In genomic region chr9:130451004-130451390, GRCh38 we compare ENCODE assay signal across 11 cellular contexts. TPM values are rescaled to one million over a fixed set of nuclear protein-coding genes. Genes with fewer than 3 reads are reported as not detected.
DNase-seq lines count a peak whose midpoint lies in the region; ATAC-seq, FAIRE-seq and TF ChIP-seq lines count a peak whose summit lies in the region.
"Had no signal": no experiment of that assay in that cellular context is flagged by ENCODE, and none has a peak within 500 bp of the region (broad histone marks: within the 10 kb centered on the region; RNA-seq: fewer than 3 reads in every experiment).

No MANE protein-coding gene starts in this region.

- 32% methylated on average over 11 of the region's 14 CpGs for WGBS in HepG2 (ENCODE audit: low lambda C conversion rate)

- intact Hi-C loops in left ventricle myocardium inferior (cut with micrococcal nuclease), result no loop called here
- intact Hi-C loops in left ventricle myocardium superior (cut with micrococcal nuclease), result no loop called here
- intact Hi-C loops in HepG2 (cut with micrococcal nuclease; ENCODE audit: unreplicated experiment), result loop anchor here (2.0 to 10.0 kb wide), 3 partner anchors 18 to 391 kb away; no protein-coding TSS in a partner anchor
- intact Hi-C loops in gastrocnemius medialis (cut with DNase I; ENCODE audit: low total_unique reads), result no loop called here
- intact Hi-C loops in CD14-positive monocyte (cut with micrococcal nuclease), result no loop called here
- intact Hi-C loops in Calu3 (cut with micrococcal nuclease; ENCODE audit: unreplicated experiment), result no loop called here

- H3K4me3 ChIP-seq in left ventricle myocardium inferior (peak overlapping the region; percentile 5), HepG2 (replicated peaks in 1 of 3; ENCODE audit: insufficient read depth in 1 of 3, low read depth in 2 of 3, low read length in 3 of 3) (peak overlapping the region in 1 of 3 experiments; percentile 53; a peak in 2 of 6 replicates), gastrocnemius medialis (no peak overlapping the region)

- H3K4me1 Mint-ChIP-seq in CD14-positive monocyte (peaks cover 18% of the 10 kb centered on the region), Calu3 (ENCODE audit: low read depth, unreplicated experiment) (peaks cover 9% of the 10 kb centered on the region)

- no peak for TF ChIP-seq EP300 in HepG2 (IDR thresholded peaks at IDR 0.05; ENCODE audit: low read depth in 2 of 2, low read length in 2 of 2)
- no peak for TF ChIP-seq EP300 in HepG2 (CRISPR knock-in tag; IDR thresholded peaks at IDR 0.05; ENCODE audit: borderline replicate concordance)

- H3K4me2 ChIP-seq in HepG2 (ENCODE audit: low read depth, low read length), result peak overlapping the region; percentile 62

- H3K9me3 ChIP-seq in left ventricle myocardium inferior (replicated peaks), result no peaks in the 10 kb centered on the region
- no peaks in the 10 kb centered on the region for H3K9me3 ChIP-seq in HepG2 (ENCODE audit: low read length)
- no peaks in the 10 kb centered on the region for H3K9me3 ChIP-seq in gastrocnemius medialis

- H3K4me3 Mint-ChIP-seq in CD14-positive monocyte (no peak overlapping the region), Calu3 (ENCODE audit: low read depth, unreplicated experiment) (no peak overlapping the region)
- H3K4me3 Mint-ChIP-seq: T-cell had no signal

- BruUV-seq in HepG2 (replicated peaks; lab: Mats Ljungman, UMichigan), result no TSS peak
- no TSS peak for BruUV-seq in Calu3 (replicated peaks; lab: Mats Ljungman, UMichigan)

- TF ChIP-seq RAD21 in HepG2 (CRISPR knock-in tag; IDR thresholded peaks at IDR 0.05), result no peak

- H3K27ac Mint-ChIP-seq in CD14-positive monocyte (no peak overlapping the region), Calu3 (ENCODE audit: unreplicated experiment) (no peak overlapping the region)
- H3K27ac Mint-ChIP-seq: T-cell had no signal

- TF ChIP-seq CTCF in left ventricle myocardium inferior (IDR thresholded peaks at IDR 0.05; ENCODE audit: borderline replicate concordance) (no peak), HepG2 (CRISPR knock-in tag; IDR thresholded peaks at IDR 0.05) (no peak), gastrocnemius medialis (IDR thresholded peaks at IDR 0.05 in 4 of 5, conservative IDR thresholded peaks at IDR 0.05 in 1 of 5) (no peak), CD14-positive monocyte (IDR thresholded peaks at IDR 0.05) (no peak), Calu3 (IDR thresholded peaks at IDR 0.05; ENCODE audit: unreplicated experiment) (no peak)

- no peaks in the 10 kb centered on the region for H3K9me3 Mint-ChIP-seq in CD14-positive monocyte
- H3K9me3 Mint-ChIP-seq in Calu3 (ENCODE audit: low read depth, unreplicated experiment), result no peaks in the 10 kb centered on the region
- H3K9me3 Mint-ChIP-seq: T-cell, type B pancreatic cell had no signal

- H3K36me3 Mint-ChIP-seq in CD14-positive monocyte (no peaks in the 10 kb centered on the region), Calu3 (ENCODE audit: insufficient read depth, unreplicated experiment) (peaks cover under 1% of the 10 kb centered on the region)
- H3K36me3 Mint-ChIP-seq: T-cell, type B pancreatic cell had no signal

- H3K9ac ChIP-seq in HepG2 (ENCODE audit: insufficient read depth, low read depth, low read length), result no peak overlapping the region

- peak overlapping the region; percentile 92 for H3K27ac ChIP-seq in left ventricle myocardium inferior (replicated peaks)
- H3K27ac ChIP-seq in HepG2 (ENCODE audit: extremely low read length, insufficient read depth, low read length), result peak overlapping the region; percentile 51
- peak overlapping the region in 3 of 4 donors; percentile 32 to 59 (median 45) for H3K27ac ChIP-seq in gastrocnemius medialis

- in situ Hi-C loops in HepG2 (cut with HindIII; ENCODE audit: extremely low pct_ligation_motif_present, low pct_unique_long_range_greater_than_20kb), result loop anchor here (5.0 kb wide), 1 partner anchor 231 kb away; no protein-coding TSS in a partner anchor
- in situ Hi-C loops in gastrocnemius medialis (cut with MboI; ENCODE audit: low sequenced_read_pairs in 4 of 4), result no loop called here

- TF ChIP-seq POLR2A in HepG2 (IDR thresholded peaks at IDR 0.05; ENCODE audit: insufficient read depth in 1 of 2, low read depth in 2 of 2, low read length in 2 of 2) (no peak), gastrocnemius medialis (IDR thresholded peaks at IDR 0.05) (no peak)

- POLR2A ChIA-PET in HepG2 (lab: Yijun Ruan, JAX), result interaction anchor here (0.8 to 1.4 kb wide), 6 partner anchors 13 to 242 kb away, joined by 3 to 5 read pairs (median 4); partner anchors contain the start of gene EXOSC2

- no peak overlapping the region for H2AFZ ChIP-seq in HepG2 (ENCODE audit: low read length)

- peaks cover 83% of the 10 kb centered on the region for H3K4me1 ChIP-seq in left ventricle myocardium inferior
- H3K4me1 ChIP-seq in HepG2 (ENCODE audit: insufficient read depth, low read length), result peaks cover 82% of the 10 kb centered on the region
- H3K4me1 ChIP-seq in gastrocnemius medialis, result peaks cover 38 to 51% of the 10 kb centered on the region in 2 donors

- no peaks in the 10 kb centered on the region for H3K79me2 ChIP-seq in HepG2 (ENCODE audit: insufficient read depth, low read length)

- CTCF ChIA-PET in HepG2 (lab: Yijun Ruan, JAX; ENCODE audit: low intra/inter-chr PET ratio, low total read pairs) (interaction anchor here (1.4 kb wide), 1 partner anchor 18 kb away, joined by 3 read pairs; no protein-coding TSS in a partner anchor), Calu3 (lab: Charles Lee) (no interaction called here)

- DNase-seq in left ventricle myocardium inferior (peak; percentile 38), left ventricle myocardium superior (no peak), HepG2 (ENCODE audit: low spot score) (no peak), gastrocnemius medialis (no peak), CD14-positive monocyte (ENCODE audit: low spot score) (no peak), GOT3 (lab: John Stamatoyannopoulos, UW) (no peak), Calu3 (no peak), NCI-H1930 (lab: John Stamatoyannopoulos, UW) (no peak)
- DNase-seq: GDM1, T-cell had no signal

- peaks cover 17 to 41% (median 22%) of the 10 kb centered on the region in 3 donors for H3K27me3 Mint-ChIP-seq in CD14-positive monocyte (ENCODE audit: low read depth in 3 of 3)
- H3K27me3 Mint-ChIP-seq in Calu3 (ENCODE audit: unreplicated experiment), result no peaks in the 10 kb centered on the region

- FAIRE-seq in HepG2 (lab: Jason Lieb, UNC), result no peak

- ATAC-seq in left ventricle myocardium superior (no peak), HepG2 (no peak; the same call in 2 of the 3 replicates), gastrocnemius medialis (no peak)

- H3K27me3 ChIP-seq in left ventricle myocardium inferior (ENCODE audit: low read depth) (no peaks in the 10 kb centered on the region), HepG2 (ENCODE audit: control insufficient read depth in 1 of 2, insufficient read depth in 2 of 2, low read length in 2 of 2) (no peaks in the 10 kb centered on the region; a peak in 1 of 5 replicates), gastrocnemius medialis (no peaks in the 10 kb centered on the region)

- peaks cover 14% of the 10 kb centered on the region; the same call in 1 of the 2 replicates for H4K20me1 ChIP-seq in HepG2 (ENCODE audit: insufficient read depth, low read length)

- H3K36me3 ChIP-seq in left ventricle myocardium inferior, result no peaks in the 10 kb centered on the region
- H3K36me3 ChIP-seq in HepG2 (replicated peaks in 1 of 2; ENCODE audit: control insufficient read depth in 1 of 2, insufficient read depth in 2 of 2, low read length in 2 of 2), result no peaks in the 10 kb centered on the region
- H3K36me3 ChIP-seq in gastrocnemius medialis, result no peaks in the 10 kb centered on the region

TF ChIP-seq in HepG2, 621 proteins besides CTCF, POLR2A, EP300 and RAD21 (continues in another document):
- TF ChIP-seq ZNF879 (CRISPR knock-in tag; IDR thresholded peaks at IDR 0.05) (0 out of 2 replicates have a peak, but pooled peaks have one; percentile 5), AGO2 (optimal IDR thresholded peaks at IDR 0.05; ENCODE audit: low read depth, low read length) (peak; percentile 13), ZNF253 (CRISPR knock-in tag; IDR thresholded peaks at IDR 0.05; ENCODE audit: borderline replicate concordance) (0 out of 2 replicates have a peak, but pooled peaks have one; percentile 71), ZNF205 (CRISPR knock-in tag; IDR thresholded peaks at IDR 0.05) (no peak), ZNF256 (CRISPR knock-in tag; conservative IDR thresholded peaks at IDR 0.05) (no peak), GABPB1 (CRISPR knock-in tag; IDR thresholded peaks at IDR 0.05) (no peak), ZNF333 (CRISPR knock-in tag; IDR thresholded peaks at IDR 0.05; ENCODE audit: borderline replicate concordance) (0 out of 2 replicates have a peak, but pooled peaks have one; percentile 2), ATAD3A (CRISPR knock-in tag; IDR thresholded peaks at IDR 0.05) (0 out of 2 replicates have a peak, but pooled peaks have one; percentile 54)

RNA-seq across cellular contexts. Expression of gene ASS1, which starts 6.2 kb away (rescaled TPM):
- 71.3 TPM for total RNA-seq in left ventricle myocardium inferior
- 65.5 TPM for total RNA-seq in left ventricle myocardium superior
- total RNA-seq in HepG2 (2016; rRNA removed; fragmentation: Illumina TruSeq; extraction: Trizol), result 77.6 and 89.0 TPM in 2 replicates
- total RNA-seq in HepG2 (2016; cell fraction: cytosol; rRNA removed; fragmentation: Illumina TruSeq; extraction: Trizol; ENCODE audit: low read depth), result 56.7 and 64.0 TPM in 2 replicates
- total RNA-seq in HepG2 (2016; cell fraction: insoluble cytoplasmic fraction; rRNA removed; fragmentation: Illumina TruSeq; extraction: Trizol), result 77.7 and 96.7 TPM in 2 replicates
- 80.8 and 82.9 TPM in 2 replicates for total RNA-seq in HepG2 (2016; cell fraction: membrane; rRNA removed; fragmentation: Illumina TruSeq; extraction: Trizol)
- 36.6 and 39.7 TPM in 2 replicates for total RNA-seq in HepG2 (2016; cell fraction: nucleus; rRNA removed; fragmentation: Illumina TruSeq; extraction: Trizol)
- polyA plus RNA-seq in HepG2 (2011; rRNA removed), result 108 and 122 TPM in 2 replicates
- polyA plus RNA-seq in HepG2 (2011; cell fraction: cytosol; rRNA removed), result 120 and 164 TPM in 2 replicates
- polyA plus RNA-seq in HepG2 (2011; cell fraction: nucleus; rRNA removed), result 48.7 and 65.0 TPM in 2 replicates
- polyA plus RNA-seq in HepG2 (2012), result 38.4 and 74.9 TPM in 2 replicates
- 90.2 and 91.5 TPM in 2 replicates for polyA plus RNA-seq in HepG2 (2016; cell fraction: cytosol; fragmentation: Illumina TruSeq; extraction: Trizol; ENCODE audit: low read depth)
- polyA plus RNA-seq in HepG2 (2016; cell fraction: insoluble cytoplasmic fraction; fragmentation: Illumina TruSeq; extraction: Trizol; ENCODE audit: low read depth), result 134 and 144 TPM in 2 replicates
- polyA plus RNA-seq in HepG2 (2016; cell fraction: membrane; fragmentation: Illumina TruSeq; extraction: Trizol; ENCODE audit: low read depth), result 100 and 111 TPM in 2 replicates
- 76.1 and 84.6 TPM in 2 replicates for polyA plus RNA-seq in HepG2 (2016; cell fraction: nucleus; fragmentation: Illumina TruSeq; extraction: Trizol; ENCODE audit: insufficient read depth, low read depth)
- 90.2 and 1,449 TPM in 2 replicates for polyA minus RNA-seq in HepG2 (2011; rRNA and poly(A)+ RNA removed; ENCODE audit: low replicate concordance)
- polyA minus RNA-seq in HepG2 (2011; cell fraction: cytosol; rRNA and poly(A)+ RNA removed), result 49.5 and 53.8 TPM in 2 replicates
- 17.1 and 17.7 TPM in 2 replicates for polyA minus RNA-seq in HepG2 (2011; cell fraction: nucleus; rRNA and poly(A)+ RNA removed)
- total RNA-seq in gastrocnemius medialis, result 10 to 100 TPM; 44.5 to 83.4 (median 68.5) TPM
- polyA plus RNA-seq in CD14-positive monocyte, result not detected
- total RNA-seq in Calu3 (2022), result 40.3 and 78.9 TPM in 2 replicates
